Comparison of ENCODE assay signal across 7 cellular contexts in the genomic region with DNA sequence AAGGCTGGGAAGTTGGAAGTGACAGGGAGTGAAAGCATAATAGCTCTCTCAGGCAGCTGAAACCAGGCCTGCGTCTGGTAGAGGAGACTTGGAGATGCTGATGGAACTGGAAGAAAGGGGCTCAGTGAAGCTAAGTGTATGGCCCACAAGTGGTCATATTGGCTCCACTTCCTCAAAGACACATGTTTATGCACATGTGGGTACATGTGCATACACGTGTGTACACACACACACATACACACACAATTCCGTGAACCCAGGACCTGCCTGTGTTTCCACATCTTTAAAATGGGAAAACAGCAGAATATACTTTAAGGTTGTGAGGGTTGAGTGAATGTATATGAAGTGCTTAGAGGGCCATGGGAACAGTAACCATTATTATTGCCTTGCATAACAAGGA.
"Had no signal": no experiment of that assay in that cellular context is flagged by ENCODE, and none has a peak within 500 bp of the region (broad histone marks: within the 10 kb centered on the region; RNA-seq: fewer than 3 reads in every experiment).

No MANE protein-coding gene starts in this region.

- DNase-seq: IMR-90, KBM-7, KG1 had no signal

- H3K4me2 ChIP-seq: KMS-11 had no signal

- ATAC-seq: K562 had no signal

- H3K27ac ChIP-seq: HL-60, KMS-11 had no signal

- FAIRE-seq: HTR-8/SVneo, K562 had no signal

- H3K4me3 ChIP-seq: K562 had no signal

- H3K9ac ChIP-seq: KMS-11 had no signal
